Comparison of ENCODE assay signal across 2 cellular contexts in genomic region chr2:109535217-109535946, GRCh38.
TF ChIP-seq lines count a peak whose summit lies in the region.

No MANE protein-coding gene starts in this region.

TF ChIP-seq in GM23338, 12 proteins besides CTCF, POLR2A, EP300 and RAD21 (continued from another document):
- TF ChIP-seq REST (IDR thresholded peaks at IDR 0.05; ENCODE audit: unreplicated experiment): no peak
- TF ChIP-seq JUNB (IDR thresholded peaks at IDR 0.05; ENCODE audit: unreplicated experiment): no peak
- TF ChIP-seq ZNF331 (CRISPR knock-in tag; IDR thresholded peaks at IDR 0.05; ENCODE audit: low read depth): no peak
- no peak for TF ChIP-seq EZH2phosphoT487 (IDR thresholded peaks at IDR 0.05; ENCODE audit: unreplicated experiment)
- no peak for TF ChIP-seq POLR2AphosphoS5 (IDR thresholded peaks at IDR 0.05; ENCODE audit: low read depth)
- TF ChIP-seq NANOG (IDR thresholded peaks at IDR 0.05; ENCODE audit: borderline replicate concordance): no peak
- no peak for TF ChIP-seq STAT1 (IDR thresholded peaks at IDR 0.05; ENCODE audit: unreplicated experiment)
- TF ChIP-seq ZNF114 (CRISPR knock-in tag; IDR thresholded peaks at IDR 0.05): no peak
- TF ChIP-seq ETS1 (IDR thresholded peaks at IDR 0.05): no peak
- no peak for TF ChIP-seq ZNF462 (CRISPR knock-in tag; IDR thresholded peaks at IDR 0.05)

TF ChIP-seq in HepG2, 621 proteins besides CTCF, POLR2A, EP300 and RAD21 (continued from another document):
- no peak for TF ChIP-seq ELF4 (CRISPR knock-in tag; IDR thresholded peaks at IDR 0.05; ENCODE audit: borderline replicate concordance)
- TF ChIP-seq ETV5 (CRISPR knock-in tag; IDR thresholded peaks at IDR 0.05; ENCODE audit: borderline replicate concordance): peak; percentile 46; the same call in 1 of the 2 replicates
- TF ChIP-seq ZBTB25 (CRISPR knock-in tag; IDR thresholded peaks at IDR 0.05): no peak
- TF ChIP-seq TBX2 (CRISPR knock-in tag; IDR thresholded peaks at IDR 0.05; ENCODE audit: borderline replicate concordance): peak; percentile 35; the same call in 1 of the 2 replicates
- TF ChIP-seq, protein P1, sequence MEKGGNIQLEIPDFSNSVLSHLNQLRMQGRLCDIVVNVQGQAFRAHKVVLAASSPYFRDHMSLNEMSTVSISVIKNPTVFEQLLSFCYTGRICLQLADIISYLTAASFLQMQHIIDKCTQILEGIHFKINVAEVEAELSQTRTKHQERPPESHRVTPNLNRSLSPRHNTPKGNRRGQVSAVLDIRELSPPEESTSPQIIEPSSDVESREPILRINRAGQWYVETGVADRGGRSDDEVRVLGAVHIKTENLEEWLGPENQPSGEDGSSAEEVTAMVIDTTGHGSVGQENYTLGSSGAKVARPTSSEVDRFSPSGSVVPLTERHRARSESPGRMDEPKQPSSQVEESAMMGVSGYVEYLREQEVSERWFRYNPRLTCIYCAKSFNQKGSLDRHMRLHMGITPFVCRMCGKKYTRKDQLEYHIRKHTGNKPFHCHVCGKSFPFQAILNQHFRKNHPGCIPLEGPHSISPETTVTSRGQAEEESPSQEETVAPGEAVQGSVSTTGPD (CRISPR knock-in tag; IDR thresholded peaks at IDR 0.05): no peak
- no peak for TF ChIP-seq ZNF337 (CRISPR knock-in tag; IDR thresholded peaks at IDR 0.05; ENCODE audit: borderline replicate concordance, low read depth)
- peak; percentile 17 for TF ChIP-seq ASH2L (IDR thresholded peaks at IDR 0.05; ENCODE audit: insufficient read length, low read depth, low read length)
- TF ChIP-seq RBAK (CRISPR knock-in tag; IDR thresholded peaks at IDR 0.05): no peak
- no peak for TF ChIP-seq ZNF17 (CRISPR knock-in tag; IDR thresholded peaks at IDR 0.05)
- no peak for TF ChIP-seq TP53 (CRISPR knock-in tag; conservative IDR thresholded peaks at IDR 0.05)
- TF ChIP-seq PHF5A (CRISPR knock-in tag; IDR thresholded peaks at IDR 0.05; ENCODE audit: low read depth, unreplicated experiment): no peak
- no peak for TF ChIP-seq SP4 (CRISPR knock-in tag; IDR thresholded peaks at IDR 0.05)
- no peak for TF ChIP-seq MAF1 (CRISPR knock-in tag; IDR thresholded peaks at IDR 0.05; ENCODE audit: borderline replicate concordance)
- no peak for TF ChIP-seq CEBPB (IDR thresholded peaks at IDR 0.05; ENCODE audit: borderline replicate concordance, low read depth, low read length)
- TF ChIP-seq, protein P2, sequence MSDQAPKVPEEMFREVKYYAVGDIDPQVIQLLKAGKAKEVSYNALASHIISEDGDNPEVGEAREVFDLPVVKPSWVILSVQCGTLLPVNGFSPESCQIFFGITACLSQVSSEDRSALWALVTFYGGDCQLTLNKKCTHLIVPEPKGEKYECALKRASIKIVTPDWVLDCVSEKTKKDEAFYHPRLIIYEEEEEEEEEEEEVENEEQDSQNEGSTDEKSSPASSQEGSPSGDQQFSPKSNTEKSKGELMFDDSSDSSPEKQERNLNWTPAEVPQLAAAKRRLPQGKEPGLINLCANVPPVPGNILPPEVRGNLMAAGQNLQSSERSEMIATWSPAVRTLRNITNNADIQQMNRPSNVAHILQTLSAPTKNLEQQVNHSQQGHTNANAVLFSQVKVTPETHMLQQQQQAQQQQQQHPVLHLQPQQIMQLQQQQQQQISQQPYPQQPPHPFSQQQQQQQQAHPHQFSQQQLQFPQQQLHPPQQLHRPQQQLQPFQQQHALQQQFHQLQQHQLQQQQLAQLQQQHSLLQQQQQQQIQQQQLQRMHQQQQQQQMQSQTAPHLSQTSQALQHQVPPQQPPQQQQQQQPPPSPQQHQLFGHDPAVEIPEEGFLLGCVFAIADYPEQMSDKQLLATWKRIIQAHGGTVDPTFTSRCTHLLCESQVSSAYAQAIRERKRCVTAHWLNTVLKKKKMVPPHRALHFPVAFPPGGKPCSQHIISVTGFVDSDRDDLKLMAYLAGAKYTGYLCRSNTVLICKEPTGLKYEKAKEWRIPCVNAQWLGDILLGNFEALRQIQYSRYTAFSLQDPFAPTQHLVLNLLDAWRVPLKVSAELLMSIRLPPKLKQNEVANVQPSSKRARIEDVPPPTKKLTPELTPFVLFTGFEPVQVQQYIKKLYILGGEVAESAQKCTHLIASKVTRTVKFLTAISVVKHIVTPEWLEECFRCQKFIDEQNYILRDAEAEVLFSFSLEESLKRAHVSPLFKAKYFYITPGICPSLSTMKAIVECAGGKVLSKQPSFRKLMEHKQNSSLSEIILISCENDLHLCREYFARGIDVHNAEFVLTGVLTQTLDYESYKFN (CRISPR knock-in tag; conservative IDR thresholded peaks at IDR 0.05): 0 out of 2 replicates have a peak, but pooled peaks have one; percentile 23
- peak; percentile 27 for TF ChIP-seq XRCC5 (optimal IDR thresholded peaks at IDR 0.05; ENCODE audit: low read length)
- no peak for TF ChIP-seq PRPF4 (IDR thresholded peaks at IDR 0.05; ENCODE audit: low read depth, low read length, poor library complexity, severe bottlenecking)
- TF ChIP-seq MIER3 (CRISPR knock-in tag; IDR thresholded peaks at IDR 0.05; ENCODE audit: borderline replicate concordance): no peak
- TF ChIP-seq ZNF781 (CRISPR knock-in tag; IDR thresholded peaks at IDR 0.05; ENCODE audit: borderline replicate concordance, not compliant biosample characterization): peak; percentile 17
- TF ChIP-seq IRF2 (CRISPR knock-in tag; IDR thresholded peaks at IDR 0.05): no peak
- TF ChIP-seq NCOR1 (IDR thresholded peaks at IDR 0.05; ENCODE audit: borderline replicate concordance, low read length): 0 out of 2 replicates have a peak, but pooled peaks have one; percentile 34
- TF ChIP-seq HNF4G (IDR thresholded peaks at IDR 0.05; ENCODE audit: borderline replicate concordance, low read depth, low read length): peak; percentile 62; the same call in 1 of the 2 replicates
- TF ChIP-seq HNF4G (CRISPR knock-in tag; IDR thresholded peaks at IDR 0.05; ENCODE audit: borderline replicate concordance, low read depth): no peak
- TF ChIP-seq MBD4 (IDR thresholded peaks at IDR 0.05; ENCODE audit: borderline replicate concordance, low read length): no peak
- TF ChIP-seq ZSCAN22 (CRISPR knock-in tag; IDR thresholded peaks at IDR 0.05): no peak
- peak; percentile 66 for TF ChIP-seq HNF4A (CRISPR knock-in tag; IDR thresholded peaks at IDR 0.05)
- TF ChIP-seq TEAD3 (CRISPR knock-in tag; optimal IDR thresholded peaks at IDR 0.05; ENCODE audit: borderline replicate concordance): peak; percentile 68
- no peak for TF ChIP-seq BORCS8-MEF2B (CRISPR knock-in tag; IDR thresholded peaks at IDR 0.05)
- TF ChIP-seq MEIS2 (CRISPR knock-in tag; IDR thresholded peaks at IDR 0.05): 0 out of 2 replicates have a peak, but pooled peaks have one; percentile 33
- 0 out of 2 replicates have a peak, but pooled peaks have one; percentile 8 for TF ChIP-seq RARA (CRISPR knock-in tag; IDR thresholded peaks at IDR 0.05)
- peak; percentile 43; the same call in 1 of the 2 replicates for TF ChIP-seq ZFX (CRISPR knock-in tag; IDR thresholded peaks at IDR 0.05; ENCODE audit: low read depth)
- TF ChIP-seq GPN1 (CRISPR knock-in tag; IDR thresholded peaks at IDR 0.05; ENCODE audit: borderline replicate concordance): no peak
- no peak for TF ChIP-seq ZSCAN29 (CRISPR knock-in tag; conservative IDR thresholded peaks at IDR 0.05)
- TF ChIP-seq ZNF501 (CRISPR knock-in tag; IDR thresholded peaks at IDR 0.05): 0 out of 2 replicates have a peak, but pooled peaks have one; percentile 35
- 0 out of 2 replicates have a peak, but pooled peaks have one; percentile 32 for TF ChIP-seq ZNF232 (CRISPR knock-in tag; IDR thresholded peaks at IDR 0.05; ENCODE audit: borderline replicate concordance)
- peak; percentile 39; the same call in 1 of the 2 replicates for TF ChIP-seq ZFY (CRISPR knock-in tag; IDR thresholded peaks at IDR 0.05)
- no peak for TF ChIP-seq PHF21A (CRISPR knock-in tag; IDR thresholded peaks at IDR 0.05)
TF ChIP-seq in HepG2: peak in this region for 17.
